ENCODE assay signal across 16 cellular contexts in genomic region chr10:29783211-29783947, GRCh38.
DNase-seq lines count a peak whose midpoint lies in the region; ATAC-seq and TF ChIP-seq lines count a peak whose summit lies in the region.
"Had no signal": no experiment of that assay in that cellular context is flagged by ENCODE, and none has a peak within 500 bp of the region (broad histone marks: within the 10 kb centered on the region; RNA-seq: fewer than 3 reads in every experiment).

No MANE protein-coding gene starts in this region.

- peak overlapping the region; percentile 14 for H3K4me3 Mint-ChIP-seq in T-helper 1 cell treated with Interleukin-12 subunit alpha and Interleukin-12 subunit beta and Interleukin-4 antibody, amounts not matched to agents 30 μg/mL and 1 μg/mL, for 36 hours
- H3K4me3 Mint-ChIP-seq: activated CD4-positive, alpha-beta T cell treated with anti-CD3 and anti-CD28 coated beads for 36 hours had no signal

- no peaks in the 10 kb centered on the region for H3K36me3 ChIP-seq in brain microvascular endothelial cell (replicated peaks)
- no peaks in the 10 kb centered on the region for H3K36me3 ChIP-seq in mesodermal cell (ENCODE audit: control insufficient read depth, insufficient read depth, low read length)
- H3K36me3 ChIP-seq in vagina: no peaks in the 10 kb centered on the region
- H3K36me3 ChIP-seq: neutrophil had no signal

- TF ChIP-seq POLR2A in vagina (IDR thresholded peaks at IDR 0.05): no peak

- no peak overlapping the region for H3K4me3 ChIP-seq in brain microvascular endothelial cell (ENCODE audit: low read depth, low read length)
- H3K4me3 ChIP-seq in mesodermal cell (ENCODE audit: extremely low read depth, insufficient read depth, low read length, poor library complexity, severe bottlenecking): no peak overlapping the region
- H3K4me3 ChIP-seq in vagina: no peak overlapping the region

- WGBS in mesodermal cell (ENCODE audit: insufficient coverage in 2 of 2), 2 experiments: 95 to 100% methylated on average over 1 to 2 of the region's 3 CpGs

- H3K27ac ChIP-seq in brain microvascular endothelial cell (peak overlapping the region; percentile 65), mesodermal cell (ENCODE audit: low read depth, low read length, severe bottlenecking) (peak overlapping the region; percentile 77), vagina (peak overlapping the region; percentile 76)
- H3K27ac ChIP-seq: neutrophil had no signal

- H3K9me3 ChIP-seq in mesodermal cell (ENCODE audit: control insufficient read depth, low read length): peaks cover 4% of the 10 kb centered on the region
- no peaks in the 10 kb centered on the region for H3K9me3 ChIP-seq in vagina
- H3K9me3 ChIP-seq: neutrophil had no signal

- peak overlapping the region; percentile 34 for H3K27ac Mint-ChIP-seq in T-helper 1 cell treated with Interleukin-12 subunit alpha and Interleukin-12 subunit beta and Interleukin-4 antibody, amounts not matched to agents 30 μg/mL and 1 μg/mL, for 36 hours
- H3K27ac Mint-ChIP-seq: activated CD4-positive, alpha-beta T cell treated with anti-CD3 and anti-CD28 coated beads for 36 hours had no signal

- H3K27me3 ChIP-seq in brain microvascular endothelial cell (replicated peaks) (no peaks in the 10 kb centered on the region), vagina (no peaks in the 10 kb centered on the region)

- TF ChIP-seq CTCF in brain microvascular endothelial cell (IDR thresholded peaks at IDR 0.05; ENCODE audit: low read depth, low read length, missing control alignments) (no peak), vagina (IDR thresholded peaks at IDR 0.05) (no peak)

- peaks cover 13% of the 10 kb centered on the region for H3K4me1 ChIP-seq in mesodermal cell (ENCODE audit: control insufficient read depth, insufficient read depth, low read length, poor library complexity, severe bottlenecking)
- peaks cover 11% of the 10 kb centered on the region for H3K4me1 ChIP-seq in vagina

- in situ Hi-C loops in brain microvascular endothelial cell (cut with HindIII; ENCODE audit: low pct_ligation_motif_present, low sequenced_read_pairs): no loop called here

- H3K36me3 Mint-ChIP-seq in T-helper 1 cell treated with Interleukin-12 subunit alpha and Interleukin-12 subunit beta and Interleukin-4 antibody, amounts not matched to agents 30 μg/mL and 1 μg/mL, for 36 hours (ENCODE audit: low read depth): no peaks in the 10 kb centered on the region

- intact Hi-C loops in vagina (cut with DNase I): no loop called here

- DNase-seq in T-helper 1 cell (no peak), brain microvascular endothelial cell (no peak), vagina (ENCODE audit: extremely low spot score in 2 of 2) (no peak), AG08395 (ENCODE audit: low spot score) (no peak), NK-92 (lab: John Stamatoyannopoulos, UW; ENCODE audit: unreplicated experiment) (no peak)
- DNase-seq: 8988T; activated CD4-positive, alpha-beta T cell treated with anti-CD3 and anti-CD28 coated beads for 36 hours; left colon; NCI-H1105; NCI-H748 treated with DMSO at 0.1 percent for 48 hours; stimulated activated CD4-positive, alpha-beta T cell treated with anti-CD3 and anti-CD28 coated beads, Interleukin-2, amount 100 ng/mL, for 24 hours; stimulated activated naive CD4-positive, alpha-beta T cell treated with Interleukin-2 at 50 U/mL for 16 hours had no signal

- ATAC-seq in GM21723 (IDR thresholded peaks at IDR 0.05; ENCODE audit: unreplicated experiment): no peak
- ATAC-seq: activated CD4-positive, alpha-beta T cell treated with anti-CD3 and anti-CD28 coated beads for 36 hours had no signal

- H3K9me3 Mint-ChIP-seq in T-helper 1 cell treated with Interleukin-12 subunit alpha and Interleukin-12 subunit beta and Interleukin-4 antibody, amounts not matched to agents 30 μg/mL and 1 μg/mL, for 36 hours: peaks cover 3% of the 10 kb centered on the region

- peaks cover 21% of the 10 kb centered on the region for H3K27me3 Mint-ChIP-seq in T-helper 1 cell treated with Interleukin-12 subunit alpha and Interleukin-12 subunit beta and Interleukin-4 antibody, amounts not matched to agents 30 μg/mL and 1 μg/mL, for 36 hours (ENCODE audit: low read depth)

- H3K4me1 Mint-ChIP-seq in T-helper 1 cell treated with Interleukin-12 subunit alpha and Interleukin-12 subunit beta and Interleukin-4 antibody, amounts not matched to agents 30 μg/mL and 1 μg/mL, for 36 hours (ENCODE audit: low read depth): peaks cover 11% of the 10 kb centered on the region
- H3K4me1 Mint-ChIP-seq: activated CD4-positive, alpha-beta T cell treated with anti-CD3 and anti-CD28 coated beads for 36 hours had no signal
